Comparison of ENCODE assay signal across 2 cellular contexts in the genomic region with DNA sequence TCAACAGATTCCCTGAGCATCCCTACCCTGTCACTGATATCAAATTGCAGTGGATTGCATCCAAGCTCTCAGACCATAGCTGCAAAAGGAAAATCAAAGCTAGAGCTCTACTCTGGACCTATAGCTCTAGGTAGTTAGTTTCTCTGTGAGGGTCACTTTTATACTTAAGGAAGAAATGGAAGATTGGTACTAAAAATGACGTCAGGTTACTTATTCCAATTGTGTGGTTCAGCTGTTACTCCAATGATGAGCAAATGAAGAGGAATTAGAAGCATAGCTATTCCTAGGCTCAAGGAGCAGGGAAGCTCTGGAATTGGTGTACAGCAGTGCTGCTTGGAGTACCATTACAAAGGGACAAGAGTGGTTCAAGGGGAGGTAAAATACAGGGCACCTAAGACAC.
TF ChIP-seq lines count a peak whose summit lies in the region.

No MANE protein-coding gene starts in this region.

TF ChIP-seq in IMR-90, 13 proteins besides CTCF, POLR2A, EP300 and RAD21:
- TF ChIP-seq RCOR1 (IDR thresholded peaks at IDR 0.05; ENCODE audit: insufficient replicate concordance, low read length) (no peak), CEBPB (IDR thresholded peaks at IDR 0.05; ENCODE audit: low read depth, low read length) (no peak), CHD1 (IDR thresholded peaks at IDR 0.05; ENCODE audit: low read depth, low read length) (no peak)
- TF ChIP-seq, protein P1, sequence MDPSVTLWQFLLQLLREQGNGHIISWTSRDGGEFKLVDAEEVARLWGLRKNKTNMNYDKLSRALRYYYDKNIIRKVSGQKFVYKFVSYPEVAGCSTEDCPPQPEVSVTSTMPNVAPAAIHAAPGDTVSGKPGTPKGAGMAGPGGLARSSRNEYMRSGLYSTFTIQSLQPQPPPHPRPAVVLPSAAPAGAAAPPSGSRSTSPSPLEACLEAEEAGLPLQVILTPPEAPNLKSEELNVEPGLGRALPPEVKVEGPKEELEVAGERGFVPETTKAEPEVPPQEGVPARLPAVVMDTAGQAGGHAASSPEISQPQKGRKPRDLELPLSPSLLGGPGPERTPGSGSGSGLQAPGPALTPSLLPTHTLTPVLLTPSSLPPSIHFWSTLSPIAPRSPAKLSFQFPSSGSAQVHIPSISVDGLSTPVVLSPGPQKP (IDR thresholded peaks at IDR 0.05; ENCODE audit: borderline replicate concordance, low read depth, low read length) = no peak

TF ChIP-seq in neural cell, 6 proteins besides CTCF, POLR2A, EP300 and RAD21:
- TF ChIP-seq, protein P2, sequence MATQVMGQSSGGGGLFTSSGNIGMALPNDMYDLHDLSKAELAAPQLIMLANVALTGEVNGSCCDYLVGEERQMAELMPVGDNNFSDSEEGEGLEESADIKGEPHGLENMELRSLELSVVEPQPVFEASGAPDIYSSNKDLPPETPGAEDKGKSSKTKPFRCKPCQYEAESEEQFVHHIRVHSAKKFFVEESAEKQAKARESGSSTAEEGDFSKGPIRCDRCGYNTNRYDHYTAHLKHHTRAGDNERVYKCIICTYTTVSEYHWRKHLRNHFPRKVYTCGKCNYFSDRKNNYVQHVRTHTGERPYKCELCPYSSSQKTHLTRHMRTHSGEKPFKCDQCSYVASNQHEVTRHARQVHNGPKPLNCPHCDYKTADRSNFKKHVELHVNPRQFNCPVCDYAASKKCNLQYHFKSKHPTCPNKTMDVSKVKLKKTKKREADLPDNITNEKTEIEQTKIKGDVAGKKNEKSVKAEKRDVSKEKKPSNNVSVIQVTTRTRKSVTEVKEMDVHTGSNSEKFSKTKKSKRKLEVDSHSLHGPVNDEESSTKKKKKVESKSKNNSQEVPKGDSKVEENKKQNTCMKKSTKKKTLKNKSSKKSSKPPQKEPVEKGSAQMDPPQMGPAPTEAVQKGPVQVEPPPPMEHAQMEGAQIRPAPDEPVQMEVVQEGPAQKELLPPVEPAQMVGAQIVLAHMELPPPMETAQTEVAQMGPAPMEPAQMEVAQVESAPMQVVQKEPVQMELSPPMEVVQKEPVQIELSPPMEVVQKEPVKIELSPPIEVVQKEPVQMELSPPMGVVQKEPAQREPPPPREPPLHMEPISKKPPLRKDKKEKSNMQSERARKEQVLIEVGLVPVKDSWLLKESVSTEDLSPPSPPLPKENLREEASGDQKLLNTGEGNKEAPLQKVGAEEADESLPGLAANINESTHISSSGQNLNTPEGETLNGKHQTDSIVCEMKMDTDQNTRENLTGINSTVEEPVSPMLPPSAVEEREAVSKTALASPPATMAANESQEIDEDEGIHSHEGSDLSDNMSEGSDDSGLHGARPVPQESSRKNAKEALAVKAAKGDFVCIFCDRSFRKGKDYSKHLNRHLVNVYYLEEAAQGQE (IDR thresholded peaks at IDR 0.05; ENCODE audit: borderline replicate concordance) = no peak
- TF ChIP-seq SMC3 (conservative IDR thresholded peaks at IDR 0.05; ENCODE audit: poor library complexity) (no peak), EZH2 (IDR thresholded peaks at IDR 0.05; ENCODE audit: borderline replicate concordance, insufficient read depth, low read length, poor library complexity, severe bottlenecking) (no peak), TAF1 (IDR thresholded peaks at IDR 0.05; ENCODE audit: low read depth) (no peak), POLR2AphosphoS5 (IDR thresholded peaks at IDR 0.05) (no peak), MXI1 (conservative IDR thresholded peaks at IDR 0.05; ENCODE audit: poor library complexity, severe bottlenecking) (no peak)
TF ChIP-seq in neural cell: peak in this region for 0.
